In genomic region chr4:131001371-131001770, GRCh38 we compare ENCODE assay signal across 28 cellular contexts.
"Had no signal": no experiment of that assay in that cellular context is flagged by ENCODE, and none has a peak within 500 bp of the region (broad histone marks: within the 10 kb centered on the region; RNA-seq: fewer than 3 reads in every experiment).

No MANE protein-coding gene starts in this region.

- H3K27ac ChIP-seq: body of pancreas, cardiac muscle cell, coronary artery, esophagus muscularis mucosa, heart right ventricle, lower lobe of right lung, sigmoid colon, uterus had no signal

- H3K4me3 Mint-ChIP-seq: activated CD4-positive, alpha-beta T cell treated with anti-CD3 and anti-CD28 coated beads, Interleukin-2, amount 10 ng/mL, durations not matched to agents 7 days and 5 days; activated CD8-positive, alpha-beta T cell treated with anti-CD3 and anti-CD28 coated beads for 36 hours; natural killer cell treated with Interleukin-12 subunit alpha and Interleukin-12 subunit beta and Interleukin-15 and Interleukin-18, amount 100 ng/mL, for 72 hours; stimulated activated effector memory CD8-positive, alpha-beta T cell treated with anti-CD3 and anti-CD28 coated beads, Interleukin-12 subunit alpha, Interleukin-12 subunit beta, amount 100 ng/mL, for 72 hours; stimulated activated naive CD8-positive, alpha-beta T cell treated with anti-CD3 and anti-CD28 coated beads, Interleukin-15, Interleukin-2, amounts not matched to agents 100 ng/mL and 50 ng/mL, for 24 hours; T-helper 1 cell treated with Interleukin-12 subunit alpha and Interleukin-12 subunit beta and Interleukin-4 antibody, amounts not matched to agents 30 μg/mL and 1 μg/mL, for 36 hours; type B pancreatic cell had no signal

- H3K4me3 ChIP-seq: body of pancreas, cardiac muscle cell, coronary artery, esophagus muscularis mucosa, heart right ventricle, lower lobe of right lung, sigmoid colon, uterus had no signal

- H3K4me1 ChIP-seq: body of pancreas, esophagus muscularis mucosa, heart right ventricle, lower lobe of right lung, sigmoid colon, uterus had no signal

- H3K4me1 Mint-ChIP-seq: activated CD4-positive, alpha-beta T cell treated with anti-CD3 and anti-CD28 coated beads, Interleukin-2, amount 10 ng/mL, durations not matched to agents 7 days and 5 days; stimulated activated effector memory CD8-positive, alpha-beta T cell treated with anti-CD3 and anti-CD28 coated beads, Interleukin-12 subunit alpha, Interleukin-12 subunit beta, amount 100 ng/mL, for 72 hours had no signal

- H3K36me3 Mint-ChIP-seq: activated naive CD4-positive, alpha-beta T cell treated with anti-CD3 and anti-CD28 coated beads, Interleukin-2, amount 50 U/mL, for 72 hours; stimulated activated effector memory CD8-positive, alpha-beta T cell treated with anti-CD3 and anti-CD28 coated beads, Interleukin-12 subunit alpha, Interleukin-12 subunit beta, amount 100 ng/mL, for 72 hours; type B pancreatic cell had no signal

- H3K27me3 Mint-ChIP-seq: activated CD4-positive, alpha-beta T cell treated with anti-CD3 and anti-CD28 coated beads, Interleukin-2, amount 10 ng/mL, durations not matched to agents 7 days and 5 days; activated CD8-positive, alpha-beta T cell treated with anti-CD3 and anti-CD28 coated beads for 36 hours; natural killer cell treated with Interleukin-12 subunit alpha and Interleukin-12 subunit beta and Interleukin-15 and Interleukin-18, amount 100 ng/mL, for 72 hours; progenitor cell of endocrine pancreas; stimulated activated naive CD8-positive, alpha-beta T cell treated with anti-CD3 and anti-CD28 coated beads, Interleukin-15, Interleukin-2, amounts not matched to agents 100 ng/mL and 50 ng/mL, for 24 hours; type B pancreatic cell had no signal

- H3K27ac Mint-ChIP-seq: activated CD4-positive, alpha-beta T cell treated with anti-CD3 and anti-CD28 coated beads, Interleukin-2, amount 10 ng/mL, durations not matched to agents 7 days and 5 days; activated CD8-positive, alpha-beta T cell treated with anti-CD3 and anti-CD28 coated beads for 36 hours; activated naive CD4-positive, alpha-beta T cell treated with anti-CD3 and anti-CD28 coated beads, Interleukin-2, amount 50 U/mL, for 72 hours; natural killer cell treated with Interleukin-12 subunit alpha and Interleukin-12 subunit beta and Interleukin-15 and Interleukin-18, amount 100 ng/mL, for 72 hours; progenitor cell of endocrine pancreas; stimulated activated effector memory CD8-positive, alpha-beta T cell treated with anti-CD3 and anti-CD28 coated beads, Interleukin-12 subunit alpha, Interleukin-12 subunit beta, amount 100 ng/mL, for 72 hours; stimulated activated naive CD8-positive, alpha-beta T cell treated with anti-CD3 and anti-CD28 coated beads, Interleukin-15, Interleukin-2, amounts not matched to agents 100 ng/mL and 50 ng/mL, for 24 hours; T-helper 1 cell treated with Interleukin-12 subunit alpha and Interleukin-12 subunit beta and Interleukin-4 antibody, amounts not matched to agents 30 μg/mL and 1 μg/mL, for 36 hours; type B pancreatic cell had no signal

- H3K9me3 Mint-ChIP-seq: activated CD4-positive, alpha-beta T cell treated with anti-CD3 and anti-CD28 coated beads, Interleukin-2, amount 10 ng/mL, durations not matched to agents 7 days and 5 days; stimulated activated naive CD8-positive, alpha-beta T cell treated with anti-CD3 and anti-CD28 coated beads, Interleukin-15, Interleukin-2, amounts not matched to agents 100 ng/mL and 50 ng/mL, for 24 hours; T-helper 1 cell treated with Interleukin-12 subunit alpha and Interleukin-12 subunit beta and Interleukin-4 antibody, amounts not matched to agents 30 μg/mL and 1 μg/mL, for 36 hours; type B pancreatic cell had no signal

- H3K27me3 ChIP-seq: body of pancreas, cardiac muscle cell, esophagus muscularis mucosa, heart right ventricle, sigmoid colon, uterus had no signal

- H3K9me3 ChIP-seq: body of pancreas, esophagus muscularis mucosa, lower lobe of right lung, sigmoid colon, uterus had no signal

- DNase-seq: activated CD4-positive, alpha-beta T cell treated with anti-CD3 and anti-CD28 coated beads, Interleukin-2, amount 10 ng/mL, durations not matched to agents 7 days and 5 days; activated CD4-positive, CD25-positive, alpha-beta regulatory T cell treated with anti-CD3 and anti-CD28 coated beads, Interleukin-2, amount 50 U/mL, for 72 hours; activated CD8-positive, alpha-beta T cell treated with anti-CD3 and anti-CD28 coated beads for 36 hours; activated naive CD4-positive, alpha-beta T cell; activated T-cell treated with anti-CD3 and anti-CD28 coated beads, Interleukin-2, amount 50 U/mL, for 48 hours; anterior cingulate cortex; body of pancreas; foreskin melanocyte; heart right ventricle; kidney glomerular epithelial cell; lower lobe of right lung; mesendoderm; sigmoid colon; small intestine; stimulated activated CD4-positive, alpha-beta T cell treated with anti-CD3 and anti-CD28 coated beads, Interleukin-4, amount 100 ng/mL, for 24 hours; T-helper 9 cell; uterus had no signal

- ATAC-seq: activated CD8-positive, alpha-beta T cell treated with anti-CD3 and anti-CD28 coated beads for 36 hours; activated naive CD4-positive, alpha-beta T cell treated with anti-CD3 and anti-CD28 coated beads, Interleukin-2, amount 50 U/mL, for 72 hours; body of pancreas; heart right ventricle; left lobe of liver; lower lobe of right lung; natural killer cell treated with Interleukin-12 subunit alpha and Interleukin-12 subunit beta and Interleukin-15 and Interleukin-18, amount 100 ng/mL, for 72 hours; stimulated activated effector memory CD8-positive, alpha-beta T cell treated with anti-CD3 and anti-CD28 coated beads, Interleukin-12 subunit alpha, Interleukin-12 subunit beta, amount 100 ng/mL, for 72 hours had no signal

- H3K36me3 ChIP-seq: cardiac muscle cell, esophagus muscularis mucosa, heart right ventricle, lower lobe of right lung, sigmoid colon, uterus had no signal
